In genomic region chr1:107153033-107153432, GRCh38 we compare ENCODE assay signal across 13 cellular contexts. TPM values are rescaled to one million over a fixed set of nuclear protein-coding genes. Genes with fewer than 3 reads are reported as not detected.
DNase-seq lines count a peak whose midpoint lies in the region; ATAC-seq and TF ChIP-seq lines count a peak whose summit lies in the region.
"Had no signal": no experiment of that assay in that cellular context is flagged by ENCODE, and none has a peak within 500 bp of the region (broad histone marks: within the 10 kb centered on the region; RNA-seq: fewer than 3 reads in every experiment).

No MANE protein-coding gene starts in this region.

- H3K4me1 ChIP-seq in OCI-LY1 (ENCODE audit: insufficient read depth, low read length, severe bottlenecking) (no peaks in the 10 kb centered on the region), neuronal stem cell (ENCODE audit: control insufficient read depth in 2 of 2, insufficient read depth in 1 of 2, low read depth in 1 of 2, low read length in 2 of 2) (no peaks in the 10 kb centered on the region)
- H3K4me1 ChIP-seq: left lung had no signal

- H3F3A ChIP-seq in OCI-LY1 (ENCODE audit: insufficient read depth, low read length), result no peaks in the 10 kb centered on the region

- no peak overlapping the region for H2BK12ac ChIP-seq in neuronal stem cell (ENCODE audit: low read length)

- peak; percentile 65 for DNase-seq in ELR (ENCODE audit: low read depth)
- DNase-seq in HCEC 1CT, result peak; percentile 13
- DNase-seq in epithelial cell of proximal tubule (ENCODE audit: low read depth), result no peak
- no peak for DNase-seq in neuronal stem cell (ENCODE audit: low spot score)
- no peak for DNase-seq in NCI-H1436 (lab: John Stamatoyannopoulos, UW)
- DNase-seq: activated CD4-positive, alpha-beta T cell treated with anti-CD3 and anti-CD28 coated beads for 1 hour; activated gamma-delta T cell; left lung; MG63; occipital lobe had no signal

- H2AK5ac ChIP-seq in neuronal stem cell (ENCODE audit: low read depth, low read length), result no peak overlapping the region

- H3K9me3 ChIP-seq in OCI-LY1 (ENCODE audit: low read length) (no peaks in the 10 kb centered on the region), neuronal stem cell (replicated peaks in 1 of 2; ENCODE audit: control insufficient read depth in 2 of 2, insufficient read depth in 1 of 2, low read depth in 1 of 2, low read length in 2 of 2) (no peaks in the 10 kb centered on the region)
- H3K9me3 ChIP-seq: gastroesophageal sphincter, left lung, MG63 had no signal

- H2AFZ ChIP-seq in OCI-LY1 (ENCODE audit: low read length), result no peak overlapping the region
- no peak overlapping the region for H2AFZ ChIP-seq in neuronal stem cell (ENCODE audit: low read length)

- H2BK15ac ChIP-seq in neuronal stem cell (ENCODE audit: low read length), result no peak overlapping the region

- WGBS in neuronal stem cell (ENCODE audit: extremely low coverage in 2 of 2, insufficient read length in 2 of 2, insufficient replicate concordance in 1 of 2), 2 donors, result no CpG with 5 or more reads among the region's 2 CpGs

- no peaks in the 10 kb centered on the region for H3K79me2 ChIP-seq in OCI-LY1 (ENCODE audit: insufficient read depth, low read length)

- no peaks in the 10 kb centered on the region for H4K20me1 ChIP-seq in OCI-LY1 (ENCODE audit: insufficient read depth, low read length)

- no peak overlapping the region for H3K23ac ChIP-seq in neuronal stem cell (ENCODE audit: low read depth, low read length, poor library complexity)

- no peak overlapping the region for H3K4me2 ChIP-seq in OCI-LY1 (ENCODE audit: low read length)
- H3K4me2 ChIP-seq in neuronal stem cell (ENCODE audit: insufficient read depth, low read length, poor library complexity, severe bottlenecking), result no peak overlapping the region

- H3K27ac ChIP-seq in OCI-LY1 (ENCODE audit: low read depth, low read length, poor library complexity, severe bottlenecking) (no peak overlapping the region), neuronal stem cell (replicated peaks; ENCODE audit: low read length) (no peak overlapping the region)
- H3K27ac ChIP-seq: gastroesophageal sphincter, left lung had no signal

- TF ChIP-seq CTCF in OCI-LY1 (IDR thresholded peaks at IDR 0.05; ENCODE audit: low read length), result peak; percentile 33; the same call in 1 of the 2 replicates
- peak; percentile 51 for TF ChIP-seq CTCF in epithelial cell of proximal tubule (conservative IDR thresholded peaks at IDR 0.05; ENCODE audit: low read depth, low read length)

- H3K36me3 ChIP-seq in OCI-LY1 (ENCODE audit: insufficient read depth, low read length) (no peaks in the 10 kb centered on the region), neuronal stem cell (replicated peaks in 1 of 2; ENCODE audit: control insufficient read depth in 2 of 2, insufficient read depth in 2 of 2, low read length in 2 of 2) (peaks cover 0 to 2% of the 10 kb centered on the region in 2 donors)
- H3K36me3 ChIP-seq: gastroesophageal sphincter, left lung, MG63 had no signal

- no peak overlapping the region for H3K18ac ChIP-seq in neuronal stem cell (ENCODE audit: low read length)

- no peak overlapping the region for H4K8ac ChIP-seq in neuronal stem cell (ENCODE audit: low read depth, low read length)

- no peak overlapping the region for H2BK5ac ChIP-seq in neuronal stem cell (ENCODE audit: low read length)

- H3K9me2 ChIP-seq in OCI-LY1 (ENCODE audit: low read depth, low read length), result no peaks in the 10 kb centered on the region

- no peak overlapping the region for H3K14ac ChIP-seq in neuronal stem cell (ENCODE audit: low read length)

- no peak overlapping the region for H4K91ac ChIP-seq in neuronal stem cell (ENCODE audit: low read depth, low read length, poor library complexity)

- H3K9ac ChIP-seq in OCI-LY1 (ENCODE audit: low read length) (no peak overlapping the region), neuronal stem cell (ENCODE audit: low read depth, low read length, poor library complexity) (no peak overlapping the region)

- no peak overlapping the region for H3K4me3 ChIP-seq in OCI-LY1 (ENCODE audit: low read depth, low read length, poor library complexity, severe bottlenecking)
- H3K4me3 ChIP-seq in epithelial cell of proximal tubule (ENCODE audit: low read depth, low read length), result no peak overlapping the region
- no peak overlapping the region for H3K4me3 ChIP-seq in neuronal stem cell (ENCODE audit: low read length in 2 of 2)
- H3K4me3 ChIP-seq: gastroesophageal sphincter, left lung, MG63 had no signal

- H3K4ac ChIP-seq in neuronal stem cell (ENCODE audit: low read length), result no peak overlapping the region

- no peak for ATAC-seq in HG03571 (IDR thresholded peaks at IDR 0.05; ENCODE audit: unreplicated experiment)
- ATAC-seq: gastroesophageal sphincter, left lung had no signal

- no peak overlapping the region for H2BK120ac ChIP-seq in neuronal stem cell (ENCODE audit: low read depth, low read length)

- H3K27me3 ChIP-seq in OCI-LY1 (ENCODE audit: insufficient read depth, low read length), result no peaks in the 10 kb centered on the region
- H3K27me3 ChIP-seq in neuronal stem cell (ENCODE audit: control insufficient read depth in 3 of 3, insufficient read depth in 3 of 3, low read depth in 1 of 3, low read length in 3 of 3), result no peaks in the 10 kb centered on the region
- H3K27me3 ChIP-seq: gastroesophageal sphincter, MG63 had no signal

- no peaks in the 10 kb centered on the region for H3K79me1 ChIP-seq in neuronal stem cell (ENCODE audit: low read depth, low read length)

RNA-seq across cellular contexts. Expression of gene NTNG1, which starts 12.2 kb away (rescaled TPM):
- total RNA-seq in epithelial cell of proximal tubule, result 25.8 and 32.0 TPM in 2 replicates
- polyA plus RNA-seq in neuronal stem cell (2013, experiment 1 of 2), result 0.08 TPM
- polyA plus RNA-seq in neuronal stem cell (2013, experiment 2 of 2), result 0.14 TPM

Comparison
In these comparisons a context has a peak if more than half of its experiments do, and no peak if none do; other contexts are left out.
1. DNase-seq: peak in ELR (single experiment) and HCEC 1CT (single experiment); none in epithelial cell of proximal tubule (single experiment), neuronal stem cell (single experiment) and NCI-H1436 (single experiment).